12 cellular contexts compared by ENCODE assay signal in the genomic region with DNA sequence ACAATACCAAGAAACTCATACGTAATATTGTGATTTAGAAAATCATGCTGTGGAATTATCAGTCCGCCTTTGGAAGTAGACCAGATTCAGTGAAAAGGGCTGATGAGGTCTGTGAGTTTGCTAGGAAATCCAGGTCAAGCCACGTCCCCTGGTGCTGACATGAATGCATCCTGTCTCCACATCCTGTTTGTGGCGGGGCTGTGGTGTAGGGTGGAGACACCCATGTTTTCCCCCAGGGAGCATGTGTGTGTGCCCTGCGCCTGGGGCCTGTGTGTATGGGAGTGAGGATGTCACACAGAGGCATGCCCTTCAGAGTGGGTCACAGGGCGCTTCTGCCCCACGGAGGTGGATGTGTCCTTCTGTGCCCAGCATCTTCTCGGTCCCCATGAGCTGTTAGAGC.
DNase-seq lines count a peak whose midpoint lies in the region; ATAC-seq, FAIRE-seq and TF ChIP-seq lines count a peak whose summit lies in the region.
"Had no signal": no experiment of that assay in that cellular context is flagged by ENCODE, and none has a peak within 500 bp of the region (broad histone marks: within the 10 kb centered on the region; RNA-seq: fewer than 3 reads in every experiment).

No MANE protein-coding gene starts in this region.

- ATAC-seq in GM18511 (IDR thresholded peaks at IDR 0.05; ENCODE audit: unreplicated experiment): peak; percentile 67
- ATAC-seq in GM19467 (IDR thresholded peaks at IDR 0.05; ENCODE audit: unreplicated experiment): peak; percentile 72
- ATAC-seq in T-helper 17 cell: peak; percentile 59
- no peak for ATAC-seq in left lung
- no peak for ATAC-seq in esophagus mucosa

- H3K4me1 Mint-ChIP-seq in T-helper 17 cell: peaks cover 38% of the 10 kb centered on the region

- peak overlapping the region; percentile 77 for H3K4me3 Mint-ChIP-seq in T-helper 17 cell
- H3K4me3 Mint-ChIP-seq: dendritic cell treated with granulocyte-macrophage colony-stimulating factor and Interleukin-4, amounts not matched to agents 40 ng/mL and 50 ng/mL, for 4 days had no signal

- DNase-seq in T-helper 17 cell: peak in 2 of 3 donors; percentile 13 to 28
- DNase-seq in left lung: no peak
- no peak for DNase-seq in RKO (ENCODE audit: low spot score)
- no peak for DNase-seq in GM12891 (ENCODE audit: insufficient read length, low spot score)
- DNase-seq: activated gamma-delta T cell, NCI-H524 treated with DMSO at 0.1 percent for 48 hours, small intestine had no signal

- no peak for TF ChIP-seq CTCF in left lung (IDR thresholded peaks at IDR 0.05)

- no peak for FAIRE-seq in GM12891 (lab: Jason Lieb, UNC)
- FAIRE-seq: small intestine had no signal

- H3K4me1 ChIP-seq in left lung: peaks cover 0 to 33% of the 10 kb centered on the region in 2 donors

- intact Hi-C loops in left lung (cut with DNase I): no loop called here

- H3K27ac ChIP-seq in left lung: peak overlapping the region; percentile 1 to 33
- H3K27ac ChIP-seq: hepatocyte had no signal

- H3K36me3 ChIP-seq in left lung: no peaks in the 10 kb centered on the region

- no peaks in the 10 kb centered on the region for H3K36me3 Mint-ChIP-seq in T-helper 17 cell (ENCODE audit: low read depth)

- TF ChIP-seq POLR2A in GM12891 (IDR thresholded peaks at IDR 0.05; ENCODE audit: low read depth, low read length): no peak

- peaks cover 19% of the 10 kb centered on the region for H3K27me3 Mint-ChIP-seq in T-helper 17 cell

- H3K27me3 ChIP-seq in left lung: no peaks in the 10 kb centered on the region
- H3K27me3 ChIP-seq: hepatocyte had no signal

- H3K9me3 ChIP-seq in T-helper 17 cell (ENCODE audit: control insufficient read depth, low read length, poor library complexity, severe bottlenecking) (no peaks in the 10 kb centered on the region), left lung (no peaks in the 10 kb centered on the region)

- no peak overlapping the region for H3K4me3 ChIP-seq in left lung
- H3K4me3 ChIP-seq: hepatocyte had no signal

- H3K27ac Mint-ChIP-seq in T-helper 17 cell: peak overlapping the region; percentile 45
- H3K27ac Mint-ChIP-seq: dendritic cell treated with granulocyte-macrophage colony-stimulating factor and Interleukin-4, amounts not matched to agents 40 ng/mL and 50 ng/mL, for 4 days had no signal

TF ChIP-seq in GM12891, 5 proteins besides CTCF, POLR2A, EP300 and RAD21:
- no peak for TF ChIP-seq TAF1 (IDR thresholded peaks at IDR 0.05; ENCODE audit: low read depth, low read length)
- TF ChIP-seq POU2F2 (IDR thresholded peaks at IDR 0.05; ENCODE audit: low read depth, low read length): no peak
- TF ChIP-seq SPI1 (IDR thresholded peaks at IDR 0.05; ENCODE audit: low read depth, low read length): no peak
- no peak for TF ChIP-seq PAX5 (IDR thresholded peaks at IDR 0.05; ENCODE audit: insufficient read depth, low read length, severe bottlenecking)
- no peak for TF ChIP-seq POLR2AphosphoS5 (IDR thresholded peaks at IDR 0.05; ENCODE audit: low read depth, low read length)

Comparison
In these comparisons a context has a peak if more than half of its experiments do, and no peak if none do; other contexts are left out.
1. ATAC-seq: peak in GM18511 (single experiment), GM19467 (single experiment) and T-helper 17 cell (single experiment); none in left lung (single experiment) and esophagus mucosa (single experiment).
2. DNase-seq: peak in T-helper 17 cell (2 of 3); none in left lung (0 of 2), RKO (single experiment) and GM12891 (single experiment).